14 cellular contexts compared by ENCODE assay signal in genomic region chr19:35205733-35206323, GRCh38. TPM values are rescaled to one million over a fixed set of nuclear protein-coding genes. Genes with fewer than 3 reads are reported as not detected.
DNase-seq lines count a peak whose midpoint lies in the region; ATAC-seq, FAIRE-seq and TF ChIP-seq lines count a peak whose summit lies in the region.
"Had no signal": no experiment of that assay in that cellular context is flagged by ENCODE, and none has a peak within 500 bp of the region (broad histone marks: within the 10 kb centered on the region; RNA-seq: fewer than 3 reads in every experiment).

No MANE protein-coding gene starts in this region.

- H3K36me3 Mint-ChIP-seq in immature natural killer cell = no peaks in the 10 kb centered on the region

- in situ Hi-C loops in gastrocnemius medialis (cut with MboI; ENCODE audit: low sequenced_read_pairs in 4 of 4) = no loop called here

- H3K9ac ChIP-seq in OCI-LY1 (ENCODE audit: low read length) = peak overlapping the region; percentile 53; the same call in 1 of the 2 replicates

- peaks cover 1 to 2% (median 2%) of the 10 kb centered on the region in 3 donors for H3K27me3 Mint-ChIP-seq in immature natural killer cell (ENCODE audit: low read depth in 3 of 3)

- intact Hi-C loops in gastrocnemius medialis (cut with DNase I; ENCODE audit: low total_unique reads) = no loop called here

- H2AFZ ChIP-seq in OCI-LY1 (ENCODE audit: low read length) = no peak overlapping the region

- no peaks in the 10 kb centered on the region for H3K27me3 ChIP-seq in DOHH2 (ENCODE audit: control insufficient read depth, low read length)
- no peaks in the 10 kb centered on the region for H3K27me3 ChIP-seq in OCI-LY1 (ENCODE audit: insufficient read depth, low read length)
- H3K27me3 ChIP-seq in gastrocnemius medialis = no peaks in the 10 kb centered on the region
- H3K27me3 ChIP-seq: uterus had no signal

- no peak for FAIRE-seq in HTR-8/SVneo (lab: Jason Lieb, UNC)
- FAIRE-seq: D721Med had no signal

- ATAC-seq in GM19463 (IDR thresholded peaks at IDR 0.05; ENCODE audit: unreplicated experiment) (peak; percentile 10), HG03175 (IDR thresholded peaks at IDR 0.05; ENCODE audit: unreplicated experiment) (no peak), gastrocnemius medialis (no peak)

- peaks cover 0 to 4% (median 0%) of the 10 kb centered on the region in 6 donors for H3K9me3 Mint-ChIP-seq in immature natural killer cell

- H3K9me3 ChIP-seq in DOHH2 (ENCODE audit: control insufficient read depth, insufficient read depth, low read length) (no peaks in the 10 kb centered on the region), OCI-LY1 (ENCODE audit: low read length) (no peaks in the 10 kb centered on the region), gastrocnemius medialis (no peaks in the 10 kb centered on the region)
- H3K9me3 ChIP-seq: uterus had no signal

- peak overlapping the region; percentile 65 for H3K4me2 ChIP-seq in DOHH2 (ENCODE audit: low read length)
- H3K4me2 ChIP-seq in OCI-LY1 (ENCODE audit: low read length) = peak overlapping the region; percentile 49

- TF ChIP-seq POLR2A in gastrocnemius medialis (IDR thresholded peaks at IDR 0.05) = no peak

- H3K27ac Mint-ChIP-seq in immature natural killer cell = peak overlapping the region; percentile 63 to 93 (median 92)

- H3K79me2 ChIP-seq in DOHH2 (ENCODE audit: control insufficient read depth, low read length) (no peaks in the 10 kb centered on the region), OCI-LY1 (ENCODE audit: insufficient read depth, low read length) (no peaks in the 10 kb centered on the region)

- H3K4me1 ChIP-seq in DOHH2 (ENCODE audit: control insufficient read depth, low read length) = peaks cover 54% of the 10 kb centered on the region
- peaks cover 72% of the 10 kb centered on the region for H3K4me1 ChIP-seq in OCI-LY1 (ENCODE audit: insufficient read depth, low read length, severe bottlenecking)
- H3K4me1 ChIP-seq in gastrocnemius medialis = no peaks in the 10 kb centered on the region
- H3K4me1 ChIP-seq: uterus had no signal

- H4K20me1 ChIP-seq in DOHH2 (ENCODE audit: control insufficient read depth, insufficient read depth, low read depth, low read length) (no peaks in the 10 kb centered on the region), OCI-LY1 (ENCODE audit: insufficient read depth, low read length) (no peaks in the 10 kb centered on the region)

- H3F3A ChIP-seq in DOHH2 (ENCODE audit: control insufficient read depth, insufficient read depth) (peaks cover 25% of the 10 kb centered on the region), OCI-LY1 (ENCODE audit: insufficient read depth, low read length) (peaks cover 14% of the 10 kb centered on the region)

- peak overlapping the region; percentile 58 for H3K4me3 ChIP-seq in DOHH2 (ENCODE audit: low read length)
- peak overlapping the region; percentile 4 for H3K4me3 ChIP-seq in OCI-LY1 (ENCODE audit: low read depth, low read length, poor library complexity, severe bottlenecking)
- H3K4me3 ChIP-seq in gastrocnemius medialis = no peak overlapping the region
- H3K4me3 ChIP-seq: uterus had no signal

- no peak for DNase-seq in immature natural killer cell
- DNase-seq in HTR-8/SVneo (ENCODE audit: insufficient read length, low spot score) = no peak
- no peak for DNase-seq in GM19240 (ENCODE audit: insufficient read length, low spot score)
- no peak for DNase-seq in gastrocnemius medialis
- DNase-seq: left cardiac atrium, uterus had no signal

- H3K9me2 ChIP-seq in DOHH2 (replicated peaks; ENCODE audit: control insufficient read depth, low read length) (no peaks in the 10 kb centered on the region), OCI-LY1 (ENCODE audit: low read depth, low read length) (no peaks in the 10 kb centered on the region)

- H3K27ac ChIP-seq in DOHH2 (ENCODE audit: low read depth, low read length) = peak overlapping the region; percentile 80
- peak overlapping the region; percentile 98 for H3K27ac ChIP-seq in OCI-LY1 (ENCODE audit: low read depth, low read length, poor library complexity, severe bottlenecking)
- no peak overlapping the region for H3K27ac ChIP-seq in gastrocnemius medialis
- H3K27ac ChIP-seq: uterus, VCaP had no signal

- peak overlapping the region; percentile 22 to 53 (median 30) for H3K4me3 Mint-ChIP-seq in immature natural killer cell

- TF ChIP-seq CTCF in DOHH2 (IDR thresholded peaks at IDR 0.05; ENCODE audit: low read depth, low read length, poor library complexity, severe bottlenecking) (no peak), OCI-LY1 (IDR thresholded peaks at IDR 0.05; ENCODE audit: low read length) (no peak), gastrocnemius medialis (IDR thresholded peaks at IDR 0.05 in 4 of 5, conservative IDR thresholded peaks at IDR 0.05 in 1 of 5) (no peak)

- H3K36me3 ChIP-seq in DOHH2 (ENCODE audit: control insufficient read depth, low read length) (peaks cover 3% of the 10 kb centered on the region; the same call in 1 of the 2 replicates), OCI-LY1 (ENCODE audit: insufficient read depth, low read length) (no peaks in the 10 kb centered on the region), gastrocnemius medialis (no peaks in the 10 kb centered on the region)
- H3K36me3 ChIP-seq: uterus had no signal

- peaks cover 69 to 77% of the 10 kb centered on the region in 2 donors for H3K4me1 Mint-ChIP-seq in immature natural killer cell

RNA-seq across cellular contexts. Expression of gene FAM187B, which starts 22.7 kb away (rescaled TPM):
- polyA plus RNA-seq in immature natural killer cell = not detected
- not detected for total RNA-seq in gastrocnemius medialis
- total RNA-seq: left cardiac atrium, M059J, posterior vena cava had no signal

RNA-seq across cellular contexts. Expression of gene LSR, which starts 43.0 kb away (rescaled TPM):
- polyA plus RNA-seq in immature natural killer cell = 10 to 100 TPM in 2 of 3 donors, 1 to 10 TPM in 1; 5.3 to 14.2 (median 11.8) TPM
- 10 to 100 TPM in 1 of 4 donors, 1 to 10 TPM in 3; 2.5 to 11.4 (median 5.2) TPM for total RNA-seq in gastrocnemius medialis

RNA-seq across cellular contexts. Expression of gene FXYD5, which starts 51.3 kb away (rescaled TPM):
- 100 to 1,000 TPM; 262 to 427 (median 346) TPM for polyA plus RNA-seq in immature natural killer cell
- 10 to 100 TPM in 3 of 4 donors, 1 to 10 TPM in 1; 5.2 to 23.3 (median 14.3) TPM for total RNA-seq in gastrocnemius medialis

Comparison
In these comparisons a context has a peak if more than half of its experiments do, and no peak if none do; other contexts are left out.
1. H3K27ac ChIP-seq: peak in DOHH2 (single experiment) and OCI-LY1 (single experiment); none in gastrocnemius medialis (0 of 4).
2. H3K4me3 ChIP-seq: peak in DOHH2 (single experiment) and OCI-LY1 (single experiment); none in gastrocnemius medialis (0 of 4).